8 cellular contexts compared by ENCODE assay signal in the genomic region with DNA sequence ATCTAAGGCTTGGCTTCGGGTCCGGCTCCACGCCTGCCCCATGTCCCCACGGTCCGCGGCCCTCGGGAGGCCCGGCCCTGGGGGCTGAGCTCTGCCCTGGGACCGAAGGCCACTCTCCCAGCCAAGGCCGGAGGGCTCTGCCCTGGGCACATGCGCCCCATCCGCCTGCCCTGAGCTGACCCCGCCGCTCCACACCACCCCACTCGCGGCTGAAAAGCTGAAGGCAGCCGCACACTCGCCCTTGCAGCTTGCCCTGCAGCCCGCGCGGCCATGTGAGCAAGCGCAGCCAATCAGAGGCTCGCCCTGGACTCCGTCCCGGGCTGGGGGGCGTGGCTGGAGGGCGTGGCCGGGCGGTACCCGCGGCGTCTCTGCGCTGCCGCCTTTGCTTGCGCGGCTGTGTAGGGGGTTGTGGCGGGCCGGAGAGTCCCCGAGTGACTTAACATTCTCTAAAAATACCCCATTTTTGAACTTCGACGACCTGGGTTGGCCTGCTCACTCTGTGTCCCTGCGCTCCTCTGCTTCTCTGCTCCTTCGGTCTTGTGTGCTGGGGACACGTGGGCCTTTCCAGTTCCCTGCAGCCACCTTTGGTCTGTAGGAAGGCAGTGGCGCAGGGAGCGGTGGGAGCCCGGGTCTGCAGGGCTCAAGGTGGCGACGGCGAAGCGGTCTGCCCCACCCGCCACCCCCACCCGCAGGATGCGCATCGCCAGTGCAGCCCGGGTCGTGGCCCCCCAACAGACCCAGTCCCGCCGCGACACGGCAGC.
DNase-seq lines count a peak whose midpoint lies in the region; ATAC-seq and TF ChIP-seq lines count a peak whose summit lies in the region.

No MANE protein-coding gene starts in this region.

- H3K27ac ChIP-seq in ACC112 (ENCODE audit: low read depth, low read length): no peak overlapping the region

- H3K4me1 Mint-ChIP-seq in central memory CD8-positive, alpha-beta T cell: peaks cover 25% of the 10 kb centered on the region

- TF ChIP-seq POLR2A in GM18526 (IDR thresholded peaks at IDR 0.05; ENCODE audit: extremely low read depth, insufficient read length): peak; percentile 65

- H3K27ac Mint-ChIP-seq in central memory CD8-positive, alpha-beta T cell (ENCODE audit: low read depth): peak overlapping the region; percentile 76

- H3K4me3 Mint-ChIP-seq in central memory CD8-positive, alpha-beta T cell: peak overlapping the region; percentile 78

- peaks cover 9% of the 10 kb centered on the region for H3K36me3 Mint-ChIP-seq in central memory CD8-positive, alpha-beta T cell (ENCODE audit: insufficient read depth)

- H2AFZ ChIP-seq in ACC112 (ENCODE audit: low read length, unreplicated experiment): peak overlapping the region; percentile 95

- DNase-seq in NCI-H2196 treated with DMSO at 0.1 percent for 48 hours (lab: John Stamatoyannopoulos, UW; ENCODE audit: unreplicated experiment) (peak; percentile 18), kidney tubule cell (ENCODE audit: low spot score) (peak; percentile 83)
- peak; percentile 77 for DNase-seq in activated CD4-positive, CD25-positive, alpha-beta regulatory T cell treated with anti-CD3 and anti-CD28 coated beads, Interleukin-2, amount 50 U/mL, for 16 hours (ENCODE audit: low read depth, low spot score)
- DNase-seq in central memory CD8-positive, alpha-beta T cell (ENCODE audit: low spot score in 2 of 2): peak; percentile 81 to 89
- DNase-seq in stimulated activated CD4-positive, alpha-beta T cell treated with anti-CD3 and anti-CD28 coated beads, Interleukin-1b, Interleukin-23, amount 100 ng/mL, for 24 hours (ENCODE audit: low read depth in 4 of 4, low spot score in 1 of 4): peak; percentile 94 to 98 (median 96)

- no peaks in the 10 kb centered on the region for H3K36me3 ChIP-seq in ACC112 (ENCODE audit: insufficient read depth, low read length)

- H3K27me3 ChIP-seq in ACC112 (ENCODE audit: insufficient read depth, low read length): no peaks in the 10 kb centered on the region

- ATAC-seq in HG03045 (IDR thresholded peaks at IDR 0.05; ENCODE audit: unreplicated experiment): peak; percentile 94
- peak; percentile 84 for ATAC-seq in central memory CD8-positive, alpha-beta T cell (replicated peaks; ENCODE audit: extremely low read depth, poor library complexity, severe bottlenecking)

- no peaks in the 10 kb centered on the region for H3K27me3 Mint-ChIP-seq in central memory CD8-positive, alpha-beta T cell

- no peaks in the 10 kb centered on the region for H3K9me3 Mint-ChIP-seq in central memory CD8-positive, alpha-beta T cell

- no peaks in the 10 kb centered on the region for H3K79me2 ChIP-seq in ACC112 (ENCODE audit: control insufficient read depth, insufficient read depth, low read length, unreplicated experiment)

- peak overlapping the region; percentile 81 for H3K4me3 ChIP-seq in ACC112 (ENCODE audit: low read depth, low read length)

- H3K4me1 ChIP-seq in ACC112 (ENCODE audit: control insufficient read depth, insufficient read depth, low read length, unreplicated experiment): peaks cover 8% of the 10 kb centered on the region

Comparison
In these comparisons a context has a peak if more than half of its experiments do, and no peak if none do; other contexts are left out.
1. DNase-seq: peak in every context shown above with its lines; median percentile 96 in stimulated activated CD4-positive, alpha-beta T cell treated with anti-CD3 and anti-CD28 coated beads, Interleukin-1b, Interleukin-23, amount 100 ng/mL, for 24 hours; 85 in central memory CD8-positive, alpha-beta T cell; 83 in kidney tubule cell; 77 in activated CD4-positive, CD25-positive, alpha-beta regulatory T cell treated with anti-CD3 and anti-CD28 coated beads, Interleukin-2, amount 50 U/mL, for 16 hours; 18 in NCI-H2196 treated with DMSO at 0.1 percent for 48 hours.